Comparison of ENCODE assay signal across 15 cellular contexts in the genomic region with DNA sequence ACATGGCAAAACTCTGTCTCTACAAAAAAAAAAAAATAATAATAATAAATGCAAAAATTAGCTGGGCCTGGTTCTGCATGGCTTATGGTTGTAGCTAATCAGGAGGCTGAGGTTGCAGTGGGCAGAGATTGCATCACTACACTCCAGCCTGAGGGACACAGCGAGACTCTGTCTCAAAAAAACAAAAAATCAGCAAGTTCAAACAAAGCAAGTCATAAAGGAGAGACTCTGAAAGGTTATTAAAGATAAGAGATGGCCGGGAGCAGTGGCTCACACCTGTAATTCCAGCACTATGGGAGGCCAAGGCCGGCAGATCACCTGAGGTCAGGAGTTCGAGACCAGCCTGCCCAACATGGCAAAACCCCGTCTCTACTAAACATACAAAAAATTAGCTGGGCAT. TPM values are rescaled to one million over a fixed set of nuclear protein-coding genes. Genes with fewer than 3 reads are reported as not detected.
DNase-seq lines count a peak whose midpoint lies in the region; ATAC-seq and TF ChIP-seq lines count a peak whose summit lies in the region.
"Had no signal": no experiment of that assay in that cellular context is flagged by ENCODE, and none has a peak within 500 bp of the region (broad histone marks: within the 10 kb centered on the region; RNA-seq: fewer than 3 reads in every experiment).

No MANE protein-coding gene starts in this region.

- in situ Hi-C loops in gastrocnemius medialis (cut with MboI; ENCODE audit: low sequenced_read_pairs in 4 of 4), result no loop called here

- no peaks in the 10 kb centered on the region for H3K27me3 ChIP-seq in naive thymus-derived CD4-positive, alpha-beta T cell (ENCODE audit: control insufficient read depth in 2 of 2, insufficient read depth in 2 of 2, low read length in 2 of 2)
- no peaks in the 10 kb centered on the region for H3K27me3 ChIP-seq in heart right ventricle
- H3K27me3 ChIP-seq in gastrocnemius medialis, result no peaks in the 10 kb centered on the region
- H3K27me3 ChIP-seq: transverse colon had no signal

- WGBS in heart right ventricle, 2 donors, result 89 to 90% methylated on average over 5 of the region's 5 CpGs

- TF ChIP-seq CTCF in heart right ventricle (IDR thresholded peaks at IDR 0.05) (no peak), gastrocnemius medialis (IDR thresholded peaks at IDR 0.05 in 4 of 5, conservative IDR thresholded peaks at IDR 0.05 in 1 of 5) (no peak)

- H3K4me3 ChIP-seq in naive thymus-derived CD4-positive, alpha-beta T cell (ENCODE audit: low read length), result no peak overlapping the region
- H3K4me3 ChIP-seq in heart right ventricle, result no peak overlapping the region
- H3K4me3 ChIP-seq in gastrocnemius medialis, result no peak overlapping the region
- H3K4me3 ChIP-seq: A549, prostate gland, transverse colon had no signal

- ATAC-seq in naive thymus-derived CD4-positive, alpha-beta T cell, result no peak
- ATAC-seq in heart right ventricle (no peak), gastrocnemius medialis (no peak)
- ATAC-seq: A549, Panc1 had no signal

- POLR2A ChIA-PET in naive thymus-derived CD4-positive, alpha-beta T cell (lab: Charles Lee), result no interaction called here

- no peaks in the 10 kb centered on the region for H3K9me3 Mint-ChIP-seq in T-helper 2 cell treated with Interferon-gamma antibody and Interleukin-4, amounts not matched to agents 5 μg/mL and 100 μg/mL, for 36 hours
- H3K9me3 Mint-ChIP-seq in naive thymus-derived CD4-positive, alpha-beta T cell, result no peaks in the 10 kb centered on the region
- H3K9me3 Mint-ChIP-seq: HFFc6 had no signal

- H3K9me3 ChIP-seq in naive thymus-derived CD4-positive, alpha-beta T cell (ENCODE audit: control insufficient read depth in 2 of 3, low read length in 3 of 3), result no peaks in the 10 kb centered on the region
- H3K9me3 ChIP-seq in heart right ventricle (no peaks in the 10 kb centered on the region), gastrocnemius medialis (no peaks in the 10 kb centered on the region)
- H3K9me3 ChIP-seq: A549, transverse colon had no signal

- H3K4me1 Mint-ChIP-seq in T-helper 2 cell treated with Interferon-gamma antibody and Interleukin-4, amounts not matched to agents 5 μg/mL and 100 μg/mL, for 36 hours (ENCODE audit: low read depth), result peaks cover 22% of the 10 kb centered on the region
- peaks cover 13 to 56% (median 41%) of the 10 kb centered on the region in 7 donors for H3K4me1 Mint-ChIP-seq in naive thymus-derived CD4-positive, alpha-beta T cell

- H3K36me3 Mint-ChIP-seq in T-helper 2 cell treated with Interferon-gamma antibody and Interleukin-4, amounts not matched to agents 5 μg/mL and 100 μg/mL, for 36 hours (ENCODE audit: low read depth), result peaks cover 36% of the 10 kb centered on the region
- H3K36me3 Mint-ChIP-seq in naive thymus-derived CD4-positive, alpha-beta T cell, result peaks cover 4 to 56% (median 32%) of the 10 kb centered on the region in 5 donors

- H3K4me1 ChIP-seq in naive thymus-derived CD4-positive, alpha-beta T cell (ENCODE audit: control insufficient read depth in 2 of 2, insufficient read depth in 2 of 2, low read length in 2 of 2), result no peaks in the 10 kb centered on the region
- H3K4me1 ChIP-seq in heart right ventricle (peaks cover 0 to 12% (median 8%) of the 10 kb centered on the region in 9 donors), gastrocnemius medialis (no peaks in the 10 kb centered on the region)
- H3K4me1 ChIP-seq: A549, prostate gland had no signal

- no peak overlapping the region for H3K4me3 Mint-ChIP-seq in T-helper 2 cell treated with Interferon-gamma antibody and Interleukin-4, amounts not matched to agents 5 μg/mL and 100 μg/mL, for 36 hours
- H3K4me3 Mint-ChIP-seq in naive thymus-derived CD4-positive, alpha-beta T cell, result peak overlapping the region in 2 of 10 donors; percentile 13 to 40
- H3K4me3 Mint-ChIP-seq: HFFc6 had no signal

- peaks cover 0 to 8% (median 4%) of the 10 kb centered on the region in 3 experiments for H3K36me3 ChIP-seq in naive thymus-derived CD4-positive, alpha-beta T cell (ENCODE audit: control insufficient read depth in 2 of 3, insufficient read depth in 3 of 3, low read length in 3 of 3)
- H3K36me3 ChIP-seq in heart right ventricle (peaks cover 0 to 67% (median 9%) of the 10 kb centered on the region in 9 donors), gastrocnemius medialis (peaks cover 0 to 4% of the 10 kb centered on the region in 2 donors)
- H3K36me3 ChIP-seq: prostate gland had no signal

- no peak for TF ChIP-seq POLR2A in gastrocnemius medialis (IDR thresholded peaks at IDR 0.05)

- H3K27ac Mint-ChIP-seq in T-helper 2 cell treated with Interferon-gamma antibody and Interleukin-4, amounts not matched to agents 5 μg/mL and 100 μg/mL, for 36 hours, result peak overlapping the region; percentile 64
- H3K27ac Mint-ChIP-seq in naive thymus-derived CD4-positive, alpha-beta T cell, result peak overlapping the region in 5 of 9 donors; percentile 18 to 73 (median 42)
- H3K27ac Mint-ChIP-seq: HFFc6 had no signal

- CTCF ChIA-PET in naive thymus-derived CD4-positive, alpha-beta T cell (lab: Charles Lee), result no interaction called here

- H3K27me3 Mint-ChIP-seq in T-helper 2 cell treated with Interferon-gamma antibody and Interleukin-4, amounts not matched to agents 5 μg/mL and 100 μg/mL, for 36 hours (ENCODE audit: low read depth), result no peaks in the 10 kb centered on the region
- H3K27me3 Mint-ChIP-seq in naive thymus-derived CD4-positive, alpha-beta T cell, result no peaks in the 10 kb centered on the region

- no peak overlapping the region for H3K27ac ChIP-seq in naive thymus-derived CD4-positive, alpha-beta T cell (ENCODE audit: low read depth, low read length)
- H3K27ac ChIP-seq in heart right ventricle (no peak overlapping the region), gastrocnemius medialis (no peak overlapping the region)
- H3K27ac ChIP-seq: A549, prostate gland had no signal

- DNase-seq in T-helper 2 cell treated with Interferon-gamma antibody and Interleukin-4, amounts not matched to agents 5 μg/mL and 100 μg/mL, for 36 hours (ENCODE audit: low spot score), result no peak
- DNase-seq in T-helper 2 cell (no peak), LoVo (ENCODE audit: low spot score) (peak; percentile 2), amniotic epithelial cell (ENCODE audit: low read depth) (peak; percentile 50), heart right ventricle (no peak), gastrocnemius medialis (no peak), cortex of kidney (lab: John Stamatoyannopoulos, UW) (no peak)
- DNase-seq in naive thymus-derived CD4-positive, alpha-beta T cell, result no peak
- DNase-seq: foreskin melanocyte, HFFc6, NCI-H1105, transverse colon had no signal

- intact Hi-C loops in naive thymus-derived CD4-positive, alpha-beta T cell (cut with micrococcal nuclease), result no loop called here
- intact Hi-C loops in heart right ventricle (cut with DNase I) (no loop called here), gastrocnemius medialis (cut with DNase I; ENCODE audit: low total_unique reads) (no loop called here)

RNA-seq across cellular contexts. Expression of gene COP1, which starts 28.8 kb away (rescaled TPM):
- 10 to 100 TPM; 39.1 to 57.0 (median 43.9) TPM for total RNA-seq in naive thymus-derived CD4-positive, alpha-beta T cell
- polyA plus RNA-seq in naive thymus-derived CD4-positive, alpha-beta T cell, result 10 to 100 TPM; 39.9 to 44.9 TPM
- total RNA-seq in heart right ventricle (10 to 100 TPM; 17.9 to 28.1 (median 23.0) TPM), gastrocnemius medialis (10 to 100 TPM; 19.6 to 29.7 (median 25.3) TPM)
- polyA plus RNA-seq in heart right ventricle, result 10 to 100 TPM; 26.5 to 55.2 TPM

Comparison
In these comparisons a context has a peak if more than half of its experiments do, and no peak if none do; other contexts are left out.
1. DNase-seq: peak in LoVo (single experiment) and amniotic epithelial cell (single experiment); none in T-helper 2 cell treated with Interferon-gamma antibody and Interleukin-4, amounts not matched to agents 5 μg/mL and 100 μg/mL, for 36 hours (single experiment), T-helper 2 cell (0 of 5), naive thymus-derived CD4-positive, alpha-beta T cell (0 of 9), heart right ventricle (0 of 2), gastrocnemius medialis (0 of 2) and cortex of kidney (single experiment).